26 cellular contexts compared by ENCODE assay signal in the genomic region with DNA sequence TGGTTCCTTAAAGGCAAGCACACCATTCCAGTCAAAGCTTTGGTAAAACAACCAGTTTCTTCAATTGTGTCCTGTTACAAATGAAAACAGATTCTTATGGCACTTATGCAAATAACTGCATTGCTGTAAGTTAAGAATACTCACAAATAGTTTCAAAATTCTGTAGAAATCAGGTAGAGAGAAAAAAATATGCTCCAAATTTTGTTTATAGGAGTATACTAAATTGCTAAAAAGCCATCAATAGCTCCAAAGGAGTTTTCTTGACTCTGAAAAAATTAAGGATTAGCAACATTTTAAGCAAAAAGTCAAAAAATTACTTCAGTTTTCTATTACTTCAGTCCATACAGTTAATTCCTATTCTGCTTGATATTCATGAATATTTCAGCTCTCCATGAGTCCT.
"Had no signal": no experiment of that assay in that cellular context is flagged by ENCODE, and none has a peak within 500 bp of the region (broad histone marks: within the 10 kb centered on the region; RNA-seq: fewer than 3 reads in every experiment).

No MANE protein-coding gene starts in this region.

- H3K36me3 ChIP-seq: neural progenitor cell, ovary, right lobe of liver, sigmoid colon, suprapubic skin, tibial artery, transverse colon, upper lobe of right lung, uterus had no signal

- H3K4me1 ChIP-seq: neural progenitor cell, parathyroid adenoma, psoas muscle, right lobe of liver, suprapubic skin, testis, tibial artery, transverse colon, upper lobe of right lung, uterus had no signal

- H3K79me2 ChIP-seq: parathyroid adenoma had no signal

- H3K27ac ChIP-seq: neural progenitor cell, ovary, parathyroid adenoma, psoas muscle, right lobe of liver, sigmoid colon, suprapubic skin, testis, tibial artery, transverse colon, upper lobe of right lung, uterus had no signal

- FAIRE-seq: small intestine had no signal

- H3K4me3 ChIP-seq: neural progenitor cell, ovary, psoas muscle, right lobe of liver, sigmoid colon, suprapubic skin, testis, tibial artery, transverse colon, upper lobe of right lung, uterus had no signal

- H3K9ac ChIP-seq: neural progenitor cell, parathyroid adenoma had no signal

- H3K9me3 ChIP-seq: ovary, right lobe of liver, sigmoid colon, suprapubic skin, testis, transverse colon, upper lobe of right lung, uterus had no signal

- H3K4me2 ChIP-seq: neural progenitor cell had no signal

- DNase-seq: natural killer cell; occipital lobe; ovary; posterior cingulate gyrus; psoas muscle; right cardiac atrium; right lobe of liver; sigmoid colon; small intestine; stimulated activated CD4-positive, alpha-beta T cell treated with anti-CD3 and anti-CD28 coated beads, Interleukin-15, amount 100 ng/mL, for 24 hours; stimulated activated CD4-positive, alpha-beta T cell treated with anti-CD3 and anti-CD28 coated beads, Interleukin-2, amount 100 ng/mL, for 24 hours; stimulated activated CD4-positive, alpha-beta T cell treated with anti-CD3 and anti-CD28 coated beads, Interleukin-2, amount 100 ng/mL, for 48 hours; stimulated activated CD4-positive, alpha-beta T cell treated with anti-CD3 and anti-CD28 coated beads, Interleukin-4, amount 100 ng/mL, for 4 hours; stimulated activated CD8-positive, alpha-beta memory T cell treated with anti-CD3 and anti-CD28 coated beads, Interleukin-4, amount 100 ng/mL, for 48 hours; stimulated activated naive CD4-positive, alpha-beta T cell; stimulated activated naive CD8-positive, alpha-beta T cell treated with anti-CD3 and anti-CD28 coated beads, Interleukin-15, amount 100 ng/mL, for 72 hours; stimulated activated naive CD8-positive, alpha-beta T cell treated with anti-CD3 and anti-CD28 coated beads, Interleukin-15, Interleukin-2, amounts not matched to agents 100 U/mL and 50 U/mL, for 24 hours; substantia nigra; testis; tibial artery; transverse colon; upper lobe of right lung; uterus had no signal

- H3K27me3 ChIP-seq: neural progenitor cell, ovary, right lobe of liver, sigmoid colon, suprapubic skin, testis, tibial artery, transverse colon, upper lobe of right lung, uterus had no signal

- H2AFZ ChIP-seq: neural progenitor cell, parathyroid adenoma had no signal
